In the genomic region with DNA sequence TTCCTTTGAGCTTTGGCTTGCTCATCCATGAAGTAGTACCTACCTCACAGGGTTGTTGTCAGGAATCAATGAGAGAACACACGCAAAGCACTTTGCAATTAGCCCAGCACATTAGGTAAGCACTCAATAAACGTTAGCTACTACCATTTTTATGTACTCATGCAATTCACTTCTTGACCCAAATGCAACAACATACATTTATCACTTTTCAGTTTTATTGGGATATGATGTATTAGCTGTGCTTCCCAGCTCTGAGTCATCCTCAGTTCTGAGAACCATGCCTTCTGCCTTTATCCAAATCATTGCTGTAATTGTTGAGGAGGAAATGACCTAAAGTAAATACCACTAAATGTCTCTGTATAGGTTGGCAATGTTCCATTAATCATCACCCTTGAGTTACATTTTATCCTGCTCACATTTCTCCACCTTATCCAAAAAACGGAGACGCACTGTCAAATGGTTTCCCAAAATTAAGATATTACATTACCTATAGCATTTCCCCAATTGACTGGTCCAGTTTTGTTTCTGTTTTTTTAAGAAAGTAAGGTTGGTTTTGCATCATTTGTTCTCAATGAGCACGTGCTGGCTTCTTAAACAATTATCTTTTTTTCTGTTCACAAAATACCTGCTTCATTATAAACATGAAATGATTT, we compare ENCODE assay signal across 12 cellular contexts. TPM values are rescaled to one million over a fixed set of nuclear protein-coding genes. Genes with fewer than 3 reads are reported as not detected.
DNase-seq lines count a peak whose midpoint lies in the region; ATAC-seq, FAIRE-seq and TF ChIP-seq lines count a peak whose summit lies in the region.
"Had no signal": no experiment of that assay in that cellular context is flagged by ENCODE, and none has a peak within 500 bp of the region (broad histone marks: within the 10 kb centered on the region; RNA-seq: fewer than 3 reads in every experiment).

No MANE protein-coding gene starts in this region.

- H3K4me3 ChIP-seq in astrocyte (ENCODE audit: insufficient read depth, low read depth, low read length) (no peak overlapping the region), mesenchymal stem cell (ENCODE audit: insufficient read depth in 1 of 2, low read depth in 1 of 2, low read length in 2 of 2) (no peak overlapping the region)

- no peak overlapping the region for H3K27ac ChIP-seq in astrocyte (ENCODE audit: low read depth, low read length)
- H3K27ac ChIP-seq in mesenchymal stem cell (ENCODE audit: low read length, poor library complexity, severe bottlenecking), result no peak overlapping the region

- no peak overlapping the region for H2BK120ac ChIP-seq in mesenchymal stem cell (ENCODE audit: low read depth, low read length)

- H3K27ac Mint-ChIP-seq in astrocyte (ENCODE audit: unreplicated experiment) (no peak overlapping the region), osteocyte (ENCODE audit: unreplicated experiment) (no peak overlapping the region)
- H3K27ac Mint-ChIP-seq in activated naive CD4-positive, alpha-beta T cell treated with anti-CD3 and anti-CD28 coated beads, Interleukin-2, amount 10 ng/mL, durations not matched to agents 7 days and 5 days, result no peak overlapping the region
- H3K27ac Mint-ChIP-seq: nephron progenitor cell, WTC11 had no signal

- no peak overlapping the region for H3K18ac ChIP-seq in mesenchymal stem cell (ENCODE audit: low read depth in 1 of 2, low read length in 2 of 2)

- H2AFZ ChIP-seq in astrocyte (ENCODE audit: low read depth, low read length), result no peak overlapping the region
- H2AFZ ChIP-seq in mesenchymal stem cell (ENCODE audit: low read depth, low read length), result no peak overlapping the region

- peaks cover 7% of the 10 kb centered on the region for H3K4me1 ChIP-seq in astrocyte (ENCODE audit: insufficient read depth, low read length)
- H3K4me1 ChIP-seq in mesenchymal stem cell (ENCODE audit: control insufficient read depth, insufficient read depth, low read depth, low read length), result peaks cover 7% of the 10 kb centered on the region

- H3K4me3 Mint-ChIP-seq in astrocyte (ENCODE audit: unreplicated experiment) (no peak overlapping the region), osteocyte (ENCODE audit: unreplicated experiment) (no peak overlapping the region)
- no peak overlapping the region for H3K4me3 Mint-ChIP-seq in activated naive CD4-positive, alpha-beta T cell treated with anti-CD3 and anti-CD28 coated beads, Interleukin-2, amount 10 ng/mL, durations not matched to agents 7 days and 5 days
- H3K4me3 Mint-ChIP-seq: nephron progenitor cell, WTC11 had no signal

- no peak overlapping the region for H3K9ac ChIP-seq in astrocyte (ENCODE audit: low read length)
- no peak overlapping the region for H3K9ac ChIP-seq in mesenchymal stem cell (ENCODE audit: low read length)

- peak; percentile 29 for FAIRE-seq in astrocyte (lab: Jason Lieb, UNC)

- H4K91ac ChIP-seq in mesenchymal stem cell (ENCODE audit: low read length), result no peak overlapping the region

- H2AK5ac ChIP-seq in mesenchymal stem cell (ENCODE audit: low read length, severe bottlenecking), result no peak overlapping the region

- H3K36me3 ChIP-seq in astrocyte (ENCODE audit: insufficient read depth, low read length), result no peaks in the 10 kb centered on the region
- H3K36me3 ChIP-seq in mesenchymal stem cell (ENCODE audit: control insufficient read depth in 1 of 2, insufficient read depth in 2 of 2, low read depth in 1 of 2, low read length in 2 of 2), result no peaks in the 10 kb centered on the region

- H3K23ac ChIP-seq in mesenchymal stem cell (ENCODE audit: low read length in 2 of 2), result no peak overlapping the region

- H3K9me3 Mint-ChIP-seq in astrocyte (ENCODE audit: unreplicated experiment) (peaks cover 15% of the 10 kb centered on the region), osteocyte (ENCODE audit: unreplicated experiment) (no peaks in the 10 kb centered on the region)
- peaks cover 12% of the 10 kb centered on the region for H3K9me3 Mint-ChIP-seq in activated naive CD4-positive, alpha-beta T cell treated with anti-CD3 and anti-CD28 coated beads, Interleukin-2, amount 10 ng/mL, durations not matched to agents 7 days and 5 days

- no peak overlapping the region for H3K14ac ChIP-seq in mesenchymal stem cell (ENCODE audit: low read length in 2 of 2)

- H3K36me3 Mint-ChIP-seq in astrocyte (ENCODE audit: low read depth, unreplicated experiment) (no peaks in the 10 kb centered on the region), osteocyte (ENCODE audit: unreplicated experiment) (no peaks in the 10 kb centered on the region)
- peaks cover 7% of the 10 kb centered on the region for H3K36me3 Mint-ChIP-seq in activated naive CD4-positive, alpha-beta T cell treated with anti-CD3 and anti-CD28 coated beads, Interleukin-2, amount 10 ng/mL, durations not matched to agents 7 days and 5 days

- CTCF ChIA-PET in activated naive CD4-positive, alpha-beta T cell treated with anti-CD3 and anti-CD28 coated beads, Interleukin-2, amount 10 ng/mL, durations not matched to agents 7 days and 5 days (lab: Charles Lee), result no interaction called here

- H4K8ac ChIP-seq in mesenchymal stem cell (ENCODE audit: low read length), result no peak overlapping the region

- H3K4me2 ChIP-seq in astrocyte (ENCODE audit: low read length) (peak overlapping the region; percentile 34), mesenchymal stem cell (ENCODE audit: low read length, poor library complexity, severe bottlenecking) (no peak overlapping the region)

- no peaks in the 10 kb centered on the region for H3K79me2 ChIP-seq in astrocyte (ENCODE audit: insufficient read depth, low read length)

- H3K27me3 ChIP-seq in astrocyte (ENCODE audit: insufficient read depth, low read length) (no peaks in the 10 kb centered on the region), mesenchymal stem cell (ENCODE audit: control insufficient read depth in 1 of 2, insufficient read depth in 1 of 2, low read length in 2 of 2) (no peaks in the 10 kb centered on the region)

- H3K27me3 Mint-ChIP-seq in astrocyte (ENCODE audit: low read depth, unreplicated experiment) (peaks cover 17% of the 10 kb centered on the region), osteocyte (ENCODE audit: unreplicated experiment) (peaks cover 5% of the 10 kb centered on the region)
- H3K27me3 Mint-ChIP-seq in activated naive CD4-positive, alpha-beta T cell treated with anti-CD3 and anti-CD28 coated beads, Interleukin-2, amount 10 ng/mL, durations not matched to agents 7 days and 5 days, result peaks cover 9% of the 10 kb centered on the region

- no peak overlapping the region for H2BK5ac ChIP-seq in mesenchymal stem cell (ENCODE audit: low read depth, low read length, poor library complexity, severe bottlenecking)

- 57% methylated on average over 5 of the region's 5 CpGs for WGBS in mesenchymal stem cell

- TF ChIP-seq CTCF in astrocyte (IDR thresholded peaks at IDR 0.05; ENCODE audit: insufficient read depth, low read depth, low read length), result no peak
- TF ChIP-seq CTCF in osteocyte (IDR thresholded peaks at IDR 0.05), result no peak

- H3K9me3 ChIP-seq in astrocyte (ENCODE audit: insufficient read depth, low read depth, low read length) (no peaks in the 10 kb centered on the region), mesenchymal stem cell (ENCODE audit: control insufficient read depth, low read length) (no peaks in the 10 kb centered on the region)

- no peaks in the 10 kb centered on the region for H4K20me1 ChIP-seq in astrocyte (ENCODE audit: insufficient read depth, low read length)

- DNase-seq in DMS79 (lab: John Stamatoyannopoulos, UW) (peak; percentile 54), MV-4-11 (lab: John Stamatoyannopoulos, UW) (peak; percentile 29), astrocyte (ENCODE audit: low read depth) (peak; percentile 92), mesenchymal stem cell (peak; percentile 84), osteocyte (ENCODE audit: extremely low spot score, unreplicated experiment) (no peak), ureter (ENCODE audit: low spot score) (no peak)
- no peak for DNase-seq in activated naive CD4-positive, alpha-beta T cell treated with anti-CD3 and anti-CD28 coated beads, Interleukin-2, amount 10 ng/mL, durations not matched to agents 7 days and 5 days
- DNase-seq: hypothalamus, NCI-H526 treated with DMSO at 0.1 percent for 48 hours, nephron progenitor cell had no signal

- H3K4ac ChIP-seq in mesenchymal stem cell (ENCODE audit: low read depth in 1 of 2, low read length in 2 of 2), result no peak overlapping the region

- no peak for ATAC-seq in HG02970 (IDR thresholded peaks at IDR 0.05; ENCODE audit: low FRiP score, unreplicated experiment)
- ATAC-seq: WTC11 had no signal

- H2BK12ac ChIP-seq in mesenchymal stem cell (ENCODE audit: low read length in 2 of 2), result no peak overlapping the region

- no peak overlapping the region for H2BK15ac ChIP-seq in mesenchymal stem cell (ENCODE audit: low read depth, poor library complexity, severe bottlenecking)

- H3K4me1 Mint-ChIP-seq in astrocyte (ENCODE audit: low read depth, unreplicated experiment) (peaks cover 3% of the 10 kb centered on the region), osteocyte (ENCODE audit: unreplicated experiment) (peaks cover 12% of the 10 kb centered on the region)
- H3K4me1 Mint-ChIP-seq in activated naive CD4-positive, alpha-beta T cell treated with anti-CD3 and anti-CD28 coated beads, Interleukin-2, amount 10 ng/mL, durations not matched to agents 7 days and 5 days, result peaks cover 19% of the 10 kb centered on the region
- H3K4me1 Mint-ChIP-seq: nephron progenitor cell had no signal

- no peaks in the 10 kb centered on the region for H3K79me1 ChIP-seq in mesenchymal stem cell (replicated peaks; ENCODE audit: low read length, poor library complexity, severe bottlenecking)

RNA-seq across cellular contexts. Expression of a gene that starts 2.3 kb away (rescaled TPM):
- total RNA-seq in astrocyte, result not detected in 2 replicates
- not detected for polyA plus RNA-seq in mesenchymal stem cell (2013, experiment 1 of 2)
- not detected for polyA plus RNA-seq in mesenchymal stem cell (2013, experiment 2 of 2)
- not detected in 2 replicates for total RNA-seq in osteocyte
- total RNA-seq in ureter, result not detected
- total RNA-seq: WTC11 had no signal

Comparison
In these comparisons a context has a peak if more than half of its experiments do, and no peak if none do; other contexts are left out.
1. DNase-seq: peak in DMS79 (single experiment), MV-4-11 (single experiment), astrocyte (single experiment) and mesenchymal stem cell (single experiment); none in osteocyte (single experiment), ureter (single experiment) and activated naive CD4-positive, alpha-beta T cell treated with anti-CD3 and anti-CD28 coated beads, Interleukin-2, amount 10 ng/mL, durations not matched to agents 7 days and 5 days (single experiment).